ENCODE assay signal across 34 cellular contexts in genomic region chr17:32820440-32820839, GRCh38.
"Had no signal": no experiment of that assay in that cellular context is flagged by ENCODE, and none has a peak within 500 bp of the region (broad histone marks: within the 10 kb centered on the region; RNA-seq: fewer than 3 reads in every experiment).

No MANE protein-coding gene starts in this region.

- H3K27me3 Mint-ChIP-seq: activated B cell treated with CpG ODN at 0.5 μM for 24 hours; effector memory CD8-positive, alpha-beta T cell had no signal

- H3K36me3 ChIP-seq: brain microvascular endothelial cell, esophagus squamous epithelium, gastroesophageal sphincter, heart right ventricle, WERI-Rb-1 had no signal

- H3K4me3 ChIP-seq: esophagus squamous epithelium, gastroesophageal sphincter, heart right ventricle had no signal

- H3K27me3 ChIP-seq: brain microvascular endothelial cell, esophagus squamous epithelium, gastroesophageal sphincter had no signal

- FAIRE-seq: astrocyte, bronchial epithelial cell, endothelial cell of umbilical vein had no signal

- ATAC-seq: activated CD4-positive, CD25-positive, alpha-beta regulatory T cell treated with anti-CD3 and anti-CD28 coated beads, Interleukin-2, amount 50 U/mL, for 24 hours; activated CD8-positive, alpha-beta memory T cell treated with anti-CD3 and anti-CD28 coated beads, Interleukin-2, amount 10 ng/mL, durations not matched to agents 7 days and 5 days; activated CD8-positive, alpha-beta T cell treated with anti-CD3 and anti-CD28 coated beads, Interleukin-2, amount 10 ng/mL, durations not matched to agents 7 days and 5 days; activated naive CD4-positive, alpha-beta T cell treated with anti-CD3 and anti-CD28 coated beads, Interleukin-2, amount 50 U/mL, for 72 hours; effector memory CD8-positive, alpha-beta T cell; gastroesophageal sphincter; heart right ventricle; T-cell had no signal

- H3K9me3 Mint-ChIP-seq: activated B cell treated with CpG ODN at 0.5 μM for 24 hours; activated CD4-positive, alpha-beta memory T cell treated with anti-CD3 and anti-CD28 coated beads for 36 hours; activated naive CD4-positive, alpha-beta T cell treated with anti-CD3 and anti-CD28 coated beads, Interleukin-2, amount 10 ng/mL, durations not matched to agents 7 days and 5 days; activated naive CD4-positive, alpha-beta T cell treated with anti-CD3 and anti-CD28 coated beads, Interleukin-2, amount 50 U/mL, for 72 hours; activated naive CD8-positive, alpha-beta T cell treated with anti-CD3 and anti-CD28 coated beads, Interleukin-2, amount 10 ng/mL, durations not matched to agents 7 days and 5 days; activated T-helper 1 cell treated with anti-CD3 and anti-CD28 coated beads, Interleukin-12 subunit alpha, Interleukin-12 subunit beta, Interleukin-2, Interleukin-4 antibody, amounts not matched to agents 30 ng/mL and 10 ng/mL and 1 ng/mL, durations not matched to agents 14 hours and 24 hours and 36 hours; central memory CD8-positive, alpha-beta T cell; effector memory CD8-positive, alpha-beta T cell; T-cell; T-helper 1 cell treated with Interleukin-12 subunit alpha and Interleukin-12 subunit beta and Interleukin-4 antibody, amounts not matched to agents 30 μg/mL and 1 μg/mL, for 36 hours had no signal

- H3K4me1 Mint-ChIP-seq: central memory CD8-positive, alpha-beta T cell had no signal

- H3K36me3 Mint-ChIP-seq: activated CD4-positive, alpha-beta memory T cell treated with anti-CD3 and anti-CD28 coated beads for 36 hours; activated naive CD4-positive, alpha-beta T cell treated with anti-CD3 and anti-CD28 coated beads, Interleukin-2, amount 10 ng/mL, durations not matched to agents 7 days and 5 days; activated naive CD4-positive, alpha-beta T cell treated with anti-CD3 and anti-CD28 coated beads, Interleukin-2, amount 50 U/mL, for 72 hours; activated naive CD8-positive, alpha-beta T cell treated with anti-CD3 and anti-CD28 coated beads, Interleukin-2, amount 10 ng/mL, durations not matched to agents 7 days and 5 days; T-cell had no signal

- H3K27ac Mint-ChIP-seq: activated B cell treated with CpG ODN at 0.5 μM for 24 hours; activated CD4-positive, alpha-beta memory T cell treated with anti-CD3 and anti-CD28 coated beads for 36 hours; activated CD8-positive, alpha-beta memory T cell treated with anti-CD3 and anti-CD28 coated beads, Interleukin-2, amount 10 ng/mL, durations not matched to agents 7 days and 5 days; activated CD8-positive, alpha-beta T cell treated with anti-CD3 and anti-CD28 coated beads, Interleukin-2, amount 10 ng/mL, durations not matched to agents 7 days and 5 days; activated naive CD4-positive, alpha-beta T cell treated with anti-CD3 and anti-CD28 coated beads, Interleukin-2, amount 10 ng/mL, durations not matched to agents 7 days and 5 days; activated naive CD4-positive, alpha-beta T cell treated with anti-CD3 and anti-CD28 coated beads, Interleukin-2, amount 50 U/mL, for 72 hours; activated naive CD8-positive, alpha-beta T cell treated with anti-CD3 and anti-CD28 coated beads, Interleukin-2, amount 10 ng/mL, durations not matched to agents 7 days and 5 days; activated T-helper 1 cell treated with anti-CD3 and anti-CD28 coated beads, Interleukin-12 subunit alpha, Interleukin-12 subunit beta, Interleukin-2, Interleukin-4 antibody, amounts not matched to agents 30 ng/mL and 10 ng/mL and 1 ng/mL, durations not matched to agents 14 hours and 24 hours and 36 hours; effector memory CD8-positive, alpha-beta T cell; T-cell; T-helper 1 cell treated with Interleukin-12 subunit alpha and Interleukin-12 subunit beta and Interleukin-4 antibody, amounts not matched to agents 30 μg/mL and 1 μg/mL, for 36 hours had no signal

- H3K4me3 Mint-ChIP-seq: activated B cell treated with CpG ODN at 0.5 μM for 24 hours; activated CD4-positive, alpha-beta memory T cell treated with anti-CD3 and anti-CD28 coated beads for 36 hours; activated CD8-positive, alpha-beta memory T cell treated with anti-CD3 and anti-CD28 coated beads, Interleukin-2, amount 10 ng/mL, durations not matched to agents 7 days and 5 days; activated CD8-positive, alpha-beta T cell treated with anti-CD3 and anti-CD28 coated beads, Interleukin-2, amount 10 ng/mL, durations not matched to agents 7 days and 5 days; activated naive CD4-positive, alpha-beta T cell treated with anti-CD3 and anti-CD28 coated beads, Interleukin-2, amount 10 ng/mL, durations not matched to agents 7 days and 5 days; activated naive CD8-positive, alpha-beta T cell treated with anti-CD3 and anti-CD28 coated beads, Interleukin-2, amount 10 ng/mL, durations not matched to agents 7 days and 5 days; activated T-helper 1 cell treated with anti-CD3 and anti-CD28 coated beads, Interleukin-12 subunit alpha, Interleukin-12 subunit beta, Interleukin-2, Interleukin-4 antibody, amounts not matched to agents 30 ng/mL and 10 ng/mL and 1 ng/mL, durations not matched to agents 14 hours and 24 hours and 36 hours; central memory CD8-positive, alpha-beta T cell; effector memory CD8-positive, alpha-beta T cell; T-cell; T-helper 1 cell treated with Interleukin-12 subunit alpha and Interleukin-12 subunit beta and Interleukin-4 antibody, amounts not matched to agents 30 μg/mL and 1 μg/mL, for 36 hours had no signal

- H3K27ac ChIP-seq: brain microvascular endothelial cell, epithelial cell of prostate, esophagus squamous epithelium, gastroesophageal sphincter, WERI-Rb-1 had no signal

- DNase-seq: activated B cell treated with CpG ODN at 0.5 μM for 24 hours; activated CD4-positive, alpha-beta memory T cell treated with anti-CD3 and anti-CD28 coated beads for 36 hours; activated CD4-positive, alpha-beta T cell treated with anti-CD3 and anti-CD28 coated beads for 48 hours; activated CD4-positive, alpha-beta T cell treated with anti-CD3 and anti-CD28 coated beads, Interleukin-2, amount 50 U/mL, for 1 hour; activated CD8-positive, alpha-beta memory T cell treated with anti-CD3 and anti-CD28 coated beads, Interleukin-2, amount 10 ng/mL, durations not matched to agents 7 days and 5 days; activated CD8-positive, alpha-beta memory T cell treated with anti-CD3 and anti-CD28 coated beads, Interleukin-2, amount 50 U/mL, for 4 hours; activated CD8-positive, alpha-beta T cell treated with anti-CD3 and anti-CD28 coated beads, Interleukin-2, amount 10 ng/mL, durations not matched to agents 7 days and 5 days; activated gamma-delta T cell; activated naive CD4-positive, alpha-beta T cell; activated naive CD4-positive, alpha-beta T cell treated with anti-CD3 and anti-CD28 coated beads, Interleukin-2, amount 10 ng/mL, durations not matched to agents 7 days and 5 days; activated naive CD8-positive, alpha-beta T cell treated with anti-CD3 and anti-CD28 coated beads, Interleukin-2, amount 10 ng/mL, durations not matched to agents 7 days and 5 days; activated T-cell treated with anti-CD3 and anti-CD28 coated beads, Interleukin-2, amount 50 U/mL, for 1 hour; activated T-cell treated with anti-CD3 and anti-CD28 coated beads, Interleukin-2, amount 50 U/mL, for 48 hours; brain microvascular endothelial cell; cortex of kidney; dermis blood vessel endothelial cell; effector CD4-positive, alpha-beta T cell; effector memory CD8-positive, alpha-beta T cell; esophagus squamous epithelium; foreskin melanocyte; heart right ventricle; T-cell; T-helper 9 cell; WERI-Rb-1 had no signal

- H3K9me3 ChIP-seq: esophagus squamous epithelium, gastroesophageal sphincter, heart right ventricle had no signal
